9 cellular contexts compared by ENCODE assay signal in the genomic region with DNA sequence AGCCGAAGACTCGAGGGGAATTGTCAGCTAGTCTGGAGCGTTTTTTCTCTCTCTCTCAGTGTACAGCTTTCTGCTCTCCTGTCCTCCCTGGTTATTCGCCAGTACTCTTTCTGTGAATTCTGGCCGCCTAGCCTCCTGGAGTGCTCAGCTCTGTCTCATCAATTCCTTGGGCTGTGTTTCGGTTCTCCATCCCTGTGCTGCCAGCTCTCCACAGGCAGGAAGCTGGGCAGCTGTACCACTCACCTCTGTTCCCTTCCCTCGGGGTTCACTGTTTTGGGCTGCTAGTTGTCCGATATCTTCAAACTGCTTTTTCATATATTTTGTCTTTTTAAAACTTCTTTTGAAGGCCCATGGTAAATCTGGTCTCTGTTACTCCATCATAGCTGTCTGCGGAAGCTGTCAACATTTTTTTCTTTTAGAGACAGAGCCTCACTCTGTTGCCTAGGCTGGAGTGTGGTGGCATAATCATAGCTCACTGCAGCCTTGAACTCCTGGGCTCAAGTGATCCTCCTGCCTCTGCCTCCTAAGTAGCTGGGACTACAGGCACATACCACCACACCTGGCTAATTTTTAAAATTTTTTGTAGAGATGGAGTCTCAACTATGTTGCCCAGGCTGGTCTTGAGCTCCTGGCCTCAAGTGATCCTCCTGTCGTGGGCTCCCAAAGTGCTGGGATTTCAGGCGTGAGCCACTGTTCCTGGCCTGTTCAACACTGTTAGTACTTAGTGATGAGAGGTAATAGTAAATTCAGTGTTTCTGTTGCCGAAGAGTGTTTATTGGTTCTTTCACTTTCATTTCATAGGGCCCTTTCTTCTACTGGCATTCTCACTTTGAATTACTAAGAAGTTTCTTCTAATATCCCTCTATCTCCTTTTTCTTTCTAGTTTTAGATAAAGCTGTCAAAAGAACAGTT. TPM values are rescaled to one million over a fixed set of nuclear protein-coding genes. Genes with fewer than 3 reads are reported as not detected.
DNase-seq lines count a peak whose midpoint lies in the region; ATAC-seq, FAIRE-seq and TF ChIP-seq lines count a peak whose summit lies in the region.
"Had no signal": no experiment of that assay in that cellular context is flagged by ENCODE, and none has a peak within 500 bp of the region (broad histone marks: within the 10 kb centered on the region; RNA-seq: fewer than 3 reads in every experiment).

No MANE protein-coding gene starts in this region.

- DNase-seq in GM10266 (ENCODE audit: extremely low spot score), result peak; percentile 32
- DNase-seq in left lung, result no peak
- no peak for DNase-seq in NCI-H345 treated with DMSO at 0.1 percent for 48 hours (lab: John Stamatoyannopoulos, UW; ENCODE audit: unreplicated experiment)
- no peak for DNase-seq in NCI-H446 (lab: John Stamatoyannopoulos, UW)
- no peak for DNase-seq in neural progenitor cell (ENCODE audit: low spot score)
- DNase-seq in RCC 7860 (ENCODE audit: low spot score), result no peak
- DNase-seq: brain microvascular endothelial cell had no signal

- H3K79me2 ChIP-seq in neural progenitor cell (ENCODE audit: low read depth), result no peaks in the 10 kb centered on the region

- H3K4me3 Mint-ChIP-seq in neural progenitor cell, result no peak overlapping the region

- peak; percentile 87 for ATAC-seq in GM21367 (IDR thresholded peaks at IDR 0.05; ENCODE audit: unreplicated experiment)
- peak; percentile 65 for ATAC-seq in HG03558 (IDR thresholded peaks at IDR 0.05; ENCODE audit: extremely low read depth, unreplicated experiment)
- ATAC-seq in left lung, result peak; percentile 50

- H3K4me2 ChIP-seq in neural progenitor cell, result no peak overlapping the region

- H2AFZ ChIP-seq in neural progenitor cell (replicated peaks), result no peak overlapping the region

- H3K4me1 ChIP-seq in left lung (no peaks in the 10 kb centered on the region), neural progenitor cell (no peaks in the 10 kb centered on the region)

- H3K4me3 ChIP-seq in left lung, result peak overlapping the region in 1 of 2 donors; percentile 5
- no peak overlapping the region for H3K4me3 ChIP-seq in neural progenitor cell

- no peaks in the 10 kb centered on the region for H3K27me3 Mint-ChIP-seq in neural progenitor cell (ENCODE audit: insufficient read depth, low read depth)

- H3K27ac ChIP-seq in left lung (peak overlapping the region in 1 of 2 donors; percentile 55), neural progenitor cell (no peak overlapping the region)
- H3K27ac ChIP-seq: brain microvascular endothelial cell had no signal

- H3K27ac Mint-ChIP-seq in neural progenitor cell, result no peak overlapping the region

- H3K36me3 Mint-ChIP-seq in neural progenitor cell, result peaks cover 2% of the 10 kb centered on the region

- H3K27me3 ChIP-seq in left lung (no peaks in the 10 kb centered on the region), neural progenitor cell (no peaks in the 10 kb centered on the region)
- H3K27me3 ChIP-seq: brain microvascular endothelial cell had no signal

- no peaks in the 10 kb centered on the region for H3K4me1 Mint-ChIP-seq in neural progenitor cell

- TF ChIP-seq CTCF in GM10266 (IDR thresholded peaks at IDR 0.05; ENCODE audit: control insufficient read depth, insufficient read depth, low read depth, missing control alignments) (no peak), left lung (IDR thresholded peaks at IDR 0.05) (no peak), neural progenitor cell (IDR thresholded peaks at IDR 0.05) (no peak)

- no peak overlapping the region for H3K9ac ChIP-seq in neural progenitor cell

- FAIRE-seq in RCC 7860 (lab: Jason Lieb, UNC), result no peak

- H3K36me3 ChIP-seq in left lung (peaks cover 0 to 7% of the 10 kb centered on the region in 2 donors), neural progenitor cell (no peaks in the 10 kb centered on the region)
- H3K36me3 ChIP-seq: brain microvascular endothelial cell had no signal

- no peaks in the 10 kb centered on the region for H3F3A ChIP-seq in neural progenitor cell (ENCODE audit: low read depth)

- H3K9me3 Mint-ChIP-seq in neural progenitor cell, result no peaks in the 10 kb centered on the region

- H4K20me1 ChIP-seq in neural progenitor cell (ENCODE audit: low read depth), result peaks cover 3% of the 10 kb centered on the region

- H3K9me3 ChIP-seq in left lung (no peaks in the 10 kb centered on the region), neural progenitor cell (ENCODE audit: low read depth) (no peaks in the 10 kb centered on the region)

- intact Hi-C loops in left lung (cut with DNase I), result no loop called here

RNA-seq across cellular contexts. Expression of gene ZCCHC4, which starts 18.6 kb away (rescaled TPM):
- total RNA-seq in left lung, result 10 to 100 TPM in 1 of 2 donors, 1 to 10 TPM in 1; 8.5 to 10.1 TPM
- total RNA-seq in neural progenitor cell (ENCODE audit: low replicate concordance), result 20.5 and 23.9 TPM in 2 replicates

RNA-seq across cellular contexts. Expression of gene ANAPC4, which starts 45.9 kb away (rescaled TPM):
- total RNA-seq in left lung, result 10 to 100 TPM; 23.6 to 32.7 TPM
- 40.1 and 55.1 TPM in 2 replicates for total RNA-seq in neural progenitor cell (ENCODE audit: low replicate concordance)
